In the genomic region with DNA sequence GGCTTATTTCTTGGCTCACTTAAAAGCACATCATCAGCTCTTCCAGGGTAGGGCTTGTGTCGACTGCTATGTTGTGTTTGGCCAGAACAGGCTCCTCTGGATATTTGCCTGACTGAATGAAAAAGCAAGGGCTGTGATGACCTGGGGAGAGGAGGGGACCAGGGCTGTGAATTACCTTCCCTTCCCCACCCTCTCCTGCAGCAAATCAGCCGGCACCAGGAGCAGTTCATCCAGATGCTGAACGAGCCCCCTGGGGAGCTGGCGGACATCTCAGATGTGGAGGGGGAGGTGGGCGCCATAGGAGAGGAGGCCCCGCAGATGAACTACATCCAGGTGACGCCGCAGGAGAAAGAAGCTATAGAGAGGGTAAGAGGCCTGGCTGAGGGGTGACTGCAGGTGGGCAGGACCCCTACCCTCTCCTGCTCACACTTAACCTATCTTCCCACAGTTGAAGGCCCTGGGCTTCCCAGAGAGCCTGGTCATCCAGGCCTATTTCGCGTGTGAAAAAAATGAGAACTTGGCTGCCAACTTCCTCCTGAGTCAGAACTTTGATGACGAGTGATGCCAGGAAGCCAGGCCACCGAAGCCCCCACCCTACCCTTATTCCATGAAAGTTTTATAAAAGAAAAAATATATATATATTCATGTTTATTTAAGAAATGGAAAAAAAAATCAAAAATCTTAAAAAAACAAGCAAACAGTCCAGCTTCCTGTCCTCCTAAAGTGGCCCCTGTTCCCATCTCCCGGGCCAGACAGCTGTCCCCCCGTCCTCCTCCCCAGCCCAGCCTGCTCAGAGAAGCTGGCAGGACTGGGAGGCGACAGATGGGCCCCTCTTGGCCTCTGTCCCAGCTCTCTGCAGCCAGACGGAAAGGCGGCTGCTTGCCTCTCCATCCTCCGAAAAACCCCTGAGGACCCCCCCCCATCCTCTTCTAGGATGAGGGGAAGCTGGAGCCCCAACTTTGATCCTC, we compare ENCODE assay signal across 9 cellular contexts. TPM values are rescaled to one million over a fixed set of nuclear protein-coding genes. Genes with fewer than 3 reads are reported as not detected.
DNase-seq lines count a peak whose midpoint lies in the region; ATAC-seq and TF ChIP-seq lines count a peak whose summit lies in the region.
"Had no signal": no experiment of that assay in that cellular context is flagged by ENCODE, and none has a peak within 500 bp of the region (broad histone marks: within the 10 kb centered on the region; RNA-seq: fewer than 3 reads in every experiment).

No MANE protein-coding gene starts in this region.

- peak overlapping the region; percentile 34 for H3K27ac ChIP-seq in cardiac muscle cell
- H3K27ac ChIP-seq in right atrium auricular region: peak overlapping the region; percentile 60 to 61
- H3K27ac ChIP-seq in upper lobe of left lung: peak overlapping the region; percentile 43 to 68 (median 62)

- H3K9me3 ChIP-seq in cardiac muscle cell (ENCODE audit: low read depth) (no peaks in the 10 kb centered on the region), adipocyte (ENCODE audit: control insufficient read depth, low read length) (no peaks in the 10 kb centered on the region), right atrium auricular region (no peaks in the 10 kb centered on the region), upper lobe of left lung (no peaks in the 10 kb centered on the region)

- ATAC-seq in Right ventricle myocardium superior (ENCODE audit: poor library complexity) (no peak), upper lobe of left lung (ENCODE audit: low FRiP score in 2 of 2) (no peak), HG03108 (IDR thresholded peaks at IDR 0.05; ENCODE audit: unreplicated experiment) (no peak)

- TF ChIP-seq EP300 in upper lobe of left lung (IDR thresholded peaks at IDR 0.05): peak in 1 of 4 donors; percentile 23

- intact Hi-C loops in Right ventricle myocardium superior (cut with DNase I): no loop called here

- H3K27me3 ChIP-seq in cardiac muscle cell: no peaks in the 10 kb centered on the region
- no peaks in the 10 kb centered on the region for H3K27me3 ChIP-seq in adipocyte (replicated peaks; ENCODE audit: control insufficient read depth, insufficient read depth, low read length)
- H3K27me3 ChIP-seq in right atrium auricular region: no peaks in the 10 kb centered on the region
- H3K27me3 ChIP-seq in upper lobe of left lung: no peaks in the 10 kb centered on the region

- peak in 1 of 2 donors; percentile 77 for DNase-seq in cardiac muscle cell (ENCODE audit: low read depth in 1 of 2, low spot score in 1 of 2)
- DNase-seq in Right ventricle myocardium superior: no peak
- DNase-seq in adipocyte (ENCODE audit: low read depth): peak; percentile 74
- DNase-seq in right atrium auricular region (ENCODE audit: low spot score): peak; percentile 75
- no peak for DNase-seq in upper lobe of left lung
- DNase-seq in COR-L47 (lab: John Stamatoyannopoulos, UW): no peak
- DNase-seq in activated naive CD4-positive, alpha-beta T cell treated with Interleukin-2 at 50 U/mL for 16 hours: no peak
- DNase-seq: SIG-M5 had no signal

- peaks cover 36% of the 10 kb centered on the region for H3K36me3 ChIP-seq in cardiac muscle cell
- H3K36me3 ChIP-seq in adipocyte (ENCODE audit: control insufficient read depth, insufficient read depth, low read length, severe bottlenecking): peaks cover 63% of the 10 kb centered on the region
- H3K36me3 ChIP-seq in right atrium auricular region: peaks cover 71% of the 10 kb centered on the region
- H3K36me3 ChIP-seq in upper lobe of left lung: peaks cover 31 to 71% (median 66%) of the 10 kb centered on the region in 4 donors

- peak overlapping the region; percentile 67 for H3K9ac ChIP-seq in adipocyte (ENCODE audit: low read length)

- 51 to 53% methylated on average over 18 of the region's 18 CpGs for WGBS in upper lobe of left lung, 2 donors

- TF ChIP-seq CTCF in cardiac muscle cell (IDR thresholded peaks at IDR 0.05; ENCODE audit: low read depth, low read length) (no peak), right atrium auricular region (IDR thresholded peaks at IDR 0.05) (no peak), upper lobe of left lung (IDR thresholded peaks at IDR 0.05) (no peak)

- H3K4me3 ChIP-seq in cardiac muscle cell (no peak overlapping the region), adipocyte (ENCODE audit: low read length) (no peak overlapping the region), right atrium auricular region (no peak overlapping the region), upper lobe of left lung (no peak overlapping the region)

- no peak for TF ChIP-seq POLR2A in upper lobe of left lung (IDR thresholded peaks at IDR 0.05)

- H3K4me1 ChIP-seq in cardiac muscle cell (ENCODE audit: low read depth): peaks cover 6% of the 10 kb centered on the region
- peaks cover 43% of the 10 kb centered on the region for H3K4me1 ChIP-seq in adipocyte (ENCODE audit: control insufficient read depth, insufficient read depth, low read length)
- peaks cover 0 to 47% of the 10 kb centered on the region in 2 donors for H3K4me1 ChIP-seq in right atrium auricular region
- H3K4me1 ChIP-seq in upper lobe of left lung: peaks cover 29 to 51% (median 42%) of the 10 kb centered on the region in 4 donors

RNA-seq across cellular contexts. Expression of a gene that starts 4.3 kb away (rescaled TPM):
- total RNA-seq in cardiac muscle cell: 78.2 and 84.5 TPM in 2 replicates
- 133 and 145 TPM in 2 replicates for polyA plus RNA-seq in cardiac muscle cell
- 31.1 TPM for total RNA-seq in Right ventricle myocardium superior
- 10 to 100 TPM; 48.5 to 58.7 TPM for total RNA-seq in right atrium auricular region
- total RNA-seq in upper lobe of left lung: 10 to 100 TPM; 15.3 to 43.8 (median 26.6) TPM

RNA-seq across cellular contexts. Expression of a gene that starts 7.1 kb away (rescaled TPM):
- total RNA-seq in cardiac muscle cell: 157 and 191 TPM in 2 replicates
- polyA plus RNA-seq in cardiac muscle cell: 182 and 225 TPM in 2 replicates
- total RNA-seq in Right ventricle myocardium superior: 174 TPM
- 100 to 1,000 TPM; 178 to 185 TPM for total RNA-seq in right atrium auricular region
- total RNA-seq in upper lobe of left lung: 100 to 1,000 TPM in 3 of 6 donors, 10 to 100 TPM in 3; 69.1 to 115 (median 98.8) TPM

RNA-seq across cellular contexts. Expression of a gene that starts 14.4 kb away (rescaled TPM):
- total RNA-seq in cardiac muscle cell: 615 and 1,390 TPM in 2 replicates
- 338 and 856 TPM in 2 replicates for polyA plus RNA-seq in cardiac muscle cell
- total RNA-seq in Right ventricle myocardium superior: 378 TPM
- total RNA-seq in right atrium auricular region: 100 to 1,000 TPM; 285 to 289 TPM
- 1,000 to 10,000 TPM in 1 of 6 donors, 100 to 1,000 TPM in 5; 171 to 1,351 (median 423) TPM for total RNA-seq in upper lobe of left lung

RNA-seq across cellular contexts. Expression of a gene that starts 16.6 kb away (rescaled TPM):
- total RNA-seq in cardiac muscle cell (0.67 TPM in 1 of 2 replicates, not detected in the other), Right ventricle myocardium superior (9.1 TPM), right atrium auricular region (10 to 100 TPM in 1 of 2 donors, 1 to 10 TPM in 1; 2.9 to 10.7 TPM), upper lobe of left lung (not detected)
- 0.07 and 0.09 TPM in 2 replicates for polyA plus RNA-seq in cardiac muscle cell

RNA-seq across cellular contexts. Expression of a gene that starts 19.3 kb away (rescaled TPM):
- total RNA-seq in cardiac muscle cell (81.9 and 87.9 TPM in 2 replicates), Right ventricle myocardium superior (34.6 TPM), right atrium auricular region (10 to 100 TPM; 36.4 TPM), upper lobe of left lung (100 to 1,000 TPM in 1 of 6 donors, 10 to 100 TPM in 5; 35.3 to 104 (median 53.4) TPM)
- polyA plus RNA-seq in cardiac muscle cell: 121 and 133 TPM in 2 replicates

Comparison
In these comparisons a context has a peak if more than half of its experiments do, and no peak if none do; other contexts are left out.
1. DNase-seq: peak in adipocyte (single experiment) and right atrium auricular region (single experiment); none in Right ventricle myocardium superior (single experiment), upper lobe of left lung (0 of 2), COR-L47 (single experiment) and activated naive CD4-positive, alpha-beta T cell treated with Interleukin-2 at 50 U/mL for 16 hours (single experiment).
2. Peak in every context shown above with its lines, with median percentiles within 50 percentile points of each other: H3K27ac ChIP-seq.